In the genomic region with DNA sequence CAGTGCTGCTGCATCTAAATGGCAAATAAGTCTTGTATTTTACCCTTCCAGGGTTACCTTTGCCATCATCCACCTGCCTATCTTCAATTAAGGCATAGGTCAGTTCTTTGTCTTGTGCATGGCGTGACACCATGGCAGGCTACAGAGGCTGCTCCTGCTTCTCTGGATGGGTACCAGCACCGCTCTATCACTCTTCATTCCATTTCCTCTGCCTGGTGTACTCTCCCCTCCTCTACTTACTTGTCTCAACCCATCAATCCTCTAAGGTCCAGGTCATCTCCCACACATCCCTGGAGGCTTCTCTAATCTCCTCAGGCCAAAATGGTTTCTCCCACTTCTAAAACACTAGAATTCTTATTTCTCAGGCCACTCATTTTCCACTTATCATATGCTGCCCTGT, we compare ENCODE assay signal across 1 cellular context.
TF ChIP-seq lines count a peak whose summit lies in the region.

No MANE protein-coding gene starts in this region.

TF ChIP-seq in H1, 55 proteins besides CTCF, POLR2A, EP300 and RAD21:
- no peak for TF ChIP-seq RFX5 (IDR thresholded peaks at IDR 0.05; ENCODE audit: borderline replicate concordance, low read depth, low read length)
- TF ChIP-seq CBX5 (IDR thresholded peaks at IDR 0.05; ENCODE audit: low read depth, low read length), result no peak
TF ChIP-seq in H1: peak in this region for 0.
